7 cellular contexts compared by ENCODE assay signal in the genomic region with DNA sequence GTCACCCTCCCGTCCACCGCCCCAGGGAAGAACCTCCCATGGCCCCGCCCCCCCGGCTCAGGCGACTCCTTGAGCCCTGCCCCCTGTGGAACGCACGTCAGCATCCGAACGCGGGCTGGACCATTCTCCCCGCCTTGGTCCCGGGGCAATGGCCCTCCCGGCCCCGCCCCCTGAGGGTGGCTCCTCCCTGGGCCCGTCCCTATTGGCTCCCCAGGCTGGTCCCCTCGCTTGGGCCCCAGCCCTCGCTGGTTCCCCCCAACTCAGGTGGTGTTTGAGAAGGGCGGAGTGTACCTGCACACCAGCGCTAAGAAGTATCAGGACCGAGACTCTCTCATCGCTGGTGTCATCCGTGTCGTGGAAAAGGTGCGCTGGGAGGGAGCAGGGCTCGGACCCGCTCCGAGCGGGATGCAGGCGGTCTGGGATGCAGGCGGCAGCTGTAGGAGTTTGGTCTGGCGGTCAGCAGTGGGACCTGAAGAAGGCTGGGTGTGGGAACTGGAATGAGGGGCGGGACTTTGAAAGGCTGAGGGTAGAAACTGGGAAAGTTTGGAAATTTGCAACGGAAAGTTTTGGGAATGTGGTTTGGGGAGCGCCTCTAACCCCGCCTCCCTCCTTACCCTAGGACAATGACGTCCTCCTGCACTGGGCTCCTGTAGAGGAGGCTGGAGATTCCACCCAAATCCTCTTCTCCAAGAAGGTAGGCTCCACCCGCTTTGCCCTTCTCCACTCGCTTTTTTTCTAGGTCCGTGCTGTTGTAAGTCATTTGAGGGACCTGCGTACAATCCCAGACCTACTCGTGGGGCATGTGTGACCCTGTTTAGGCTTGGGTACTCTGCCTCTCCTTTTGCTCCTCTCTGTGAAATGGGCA. TPM values are rescaled to one million over a fixed set of nuclear protein-coding genes. Genes with fewer than 3 reads are reported as not detected.
DNase-seq lines count a peak whose midpoint lies in the region; ATAC-seq and TF ChIP-seq lines count a peak whose summit lies in the region.

No MANE protein-coding gene starts in this region.

- peaks cover 41% of the 10 kb centered on the region for H3K79me2 ChIP-seq in hepatocyte

- H3K27ac ChIP-seq in hepatocyte, result peak overlapping the region; percentile 96

- in situ Hi-C loops in astrocyte of the cerebellum (cut with HindIII; ENCODE audit: low sequenced_read_pairs), result no loop called here

- no peaks in the 10 kb centered on the region for H3K9me2 ChIP-seq in hepatocyte (replicated peaks; ENCODE audit: insufficient read depth)

- peak; percentile 1 for TF ChIP-seq POLR2A in GM18505 (IDR thresholded peaks at IDR 0.05; ENCODE audit: borderline replicate concordance, extremely low read depth, insufficient read depth, insufficient read length)

- TF ChIP-seq CTCF in astrocyte of the cerebellum (IDR thresholded peaks at IDR 0.05; ENCODE audit: low read depth, low read length, missing control alignments), result no peak
- TF ChIP-seq CTCF in hepatocyte (IDR thresholded peaks at IDR 0.05; ENCODE audit: poor library complexity), result no peak
- no peak for TF ChIP-seq CTCF in retinal pigment epithelial cell (conservative IDR thresholded peaks at IDR 0.05; ENCODE audit: low read depth, low read length)

- H4K20me1 ChIP-seq in hepatocyte (ENCODE audit: insufficient read depth, poor library complexity, severe bottlenecking), result no peaks in the 10 kb centered on the region

- H3K36me3 Mint-ChIP-seq in T-helper 17 cell (ENCODE audit: low read depth), result peaks cover 3% of the 10 kb centered on the region

- H3K4me1 Mint-ChIP-seq in T-helper 17 cell, result peaks cover 24% of the 10 kb centered on the region

- no peak overlapping the region for H3K4me3 Mint-ChIP-seq in T-helper 17 cell

- no peak overlapping the region for H2AFZ ChIP-seq in hepatocyte

- H3K27me3 Mint-ChIP-seq in T-helper 17 cell, result no peaks in the 10 kb centered on the region

- peak overlapping the region; percentile 79 for H3K4me2 ChIP-seq in hepatocyte

- ATAC-seq in GM18505 (IDR thresholded peaks at IDR 0.05; ENCODE audit: unreplicated experiment) (peak; percentile 40), HG02885 (IDR thresholded peaks at IDR 0.05; ENCODE audit: poor library complexity, unreplicated experiment) (peak; percentile 56), T-helper 17 cell (peak; percentile 68)

- peaks cover 10% of the 10 kb centered on the region for H3K4me1 ChIP-seq in hepatocyte (ENCODE audit: insufficient read depth)

- 8% methylated on average over 27 of the region's 41 CpGs for WGBS in hepatocyte (ENCODE audit: low lambda C conversion rate, missing lambda C conversion rate)

- DNase-seq in NCI-H146 treated with DMSO at 0.1 percent for 48 hours (lab: John Stamatoyannopoulos, UW; ENCODE audit: unreplicated experiment), result peak; percentile 96
- peak; percentile 98 to 99 (median 98) for DNase-seq in T-helper 17 cell
- peak; percentile 94 for DNase-seq in astrocyte of the cerebellum (ENCODE audit: low read depth)
- peak; percentile 99 for DNase-seq in hepatocyte (ENCODE audit: low spot score)
- peak; percentile 89 for DNase-seq in retinal pigment epithelial cell (ENCODE audit: low read depth)

- no peaks in the 10 kb centered on the region for H3K27me3 ChIP-seq in hepatocyte

- no peak overlapping the region for H3K27ac Mint-ChIP-seq in T-helper 17 cell

- H3K4me3 ChIP-seq in astrocyte of the cerebellum (ENCODE audit: low read depth, low read length) (peak overlapping the region; percentile 73), hepatocyte (peak overlapping the region; percentile 75), retinal pigment epithelial cell (ENCODE audit: low read length) (peak overlapping the region; percentile 99)

- no peaks in the 10 kb centered on the region for H3K9me3 ChIP-seq in T-helper 17 cell (ENCODE audit: control insufficient read depth, low read length, poor library complexity, severe bottlenecking)
- no peaks in the 10 kb centered on the region for H3K9me3 ChIP-seq in hepatocyte (ENCODE audit: low read depth)

- H3K36me3 ChIP-seq in hepatocyte (replicated peaks; ENCODE audit: insufficient read depth, low read depth), result peaks cover 5% of the 10 kb centered on the region

RNA-seq across cellular contexts. Expression of gene TBC1D17, which starts 0.6 kb away (rescaled TPM):
- total RNA-seq in T-helper 17 cell (10 to 100 TPM; 44.1 to 57.3 TPM), hepatocyte (10.7 and 13.4 TPM in 2 replicates)
- 52.8 and 55.1 TPM in 2 replicates for polyA plus RNA-seq in hepatocyte

RNA-seq across cellular contexts. Expression of gene AKT1S1, which starts 1.0 kb away (rescaled TPM):
- total RNA-seq in T-helper 17 cell (10 to 100 TPM; 19.2 to 33.8 TPM), hepatocyte (15.6 and 16.3 TPM in 2 replicates)
- 73.0 and 74.5 TPM in 2 replicates for polyA plus RNA-seq in hepatocyte

RNA-seq across cellular contexts. Expression of gene PNKP, which starts 10.7 kb away (rescaled TPM):
- total RNA-seq in T-helper 17 cell (100 to 1,000 TPM; 170 to 196 TPM), hepatocyte (16.1 and 27.0 TPM in 2 replicates)
- polyA plus RNA-seq in hepatocyte, result 68.6 and 84.4 TPM in 2 replicates

RNA-seq across cellular contexts. Expression of gene IL4I1, which starts 18.6 kb away (rescaled TPM):
- total RNA-seq in T-helper 17 cell, result 100 to 1,000 TPM in 1 of 2 donors, 10 to 100 TPM in 1; 47.8 to 107 TPM
- 0.12 and 0.60 TPM in 2 replicates for total RNA-seq in hepatocyte
- 0.33 and 0.97 TPM in 2 replicates for polyA plus RNA-seq in hepatocyte

RNA-seq across cellular contexts. Expression of gene PTOV1, which starts 27.2 kb away (rescaled TPM):
- total RNA-seq in T-helper 17 cell (100 to 1,000 TPM; 125 to 162 TPM), hepatocyte (76.4 and 114 TPM in 2 replicates)
- polyA plus RNA-seq in hepatocyte, result 294 and 305 TPM in 2 replicates

Comparison
In these comparisons a context has a peak if more than half of its experiments do, and no peak if none do; other contexts are left out.
1. Peak in every context shown above with its lines: DNase-seq, ATAC-seq, H3K4me3 ChIP-seq and H3K27ac ChIP-seq.